Comparison of ENCODE assay signal across 8 cellular contexts in the genomic region with DNA sequence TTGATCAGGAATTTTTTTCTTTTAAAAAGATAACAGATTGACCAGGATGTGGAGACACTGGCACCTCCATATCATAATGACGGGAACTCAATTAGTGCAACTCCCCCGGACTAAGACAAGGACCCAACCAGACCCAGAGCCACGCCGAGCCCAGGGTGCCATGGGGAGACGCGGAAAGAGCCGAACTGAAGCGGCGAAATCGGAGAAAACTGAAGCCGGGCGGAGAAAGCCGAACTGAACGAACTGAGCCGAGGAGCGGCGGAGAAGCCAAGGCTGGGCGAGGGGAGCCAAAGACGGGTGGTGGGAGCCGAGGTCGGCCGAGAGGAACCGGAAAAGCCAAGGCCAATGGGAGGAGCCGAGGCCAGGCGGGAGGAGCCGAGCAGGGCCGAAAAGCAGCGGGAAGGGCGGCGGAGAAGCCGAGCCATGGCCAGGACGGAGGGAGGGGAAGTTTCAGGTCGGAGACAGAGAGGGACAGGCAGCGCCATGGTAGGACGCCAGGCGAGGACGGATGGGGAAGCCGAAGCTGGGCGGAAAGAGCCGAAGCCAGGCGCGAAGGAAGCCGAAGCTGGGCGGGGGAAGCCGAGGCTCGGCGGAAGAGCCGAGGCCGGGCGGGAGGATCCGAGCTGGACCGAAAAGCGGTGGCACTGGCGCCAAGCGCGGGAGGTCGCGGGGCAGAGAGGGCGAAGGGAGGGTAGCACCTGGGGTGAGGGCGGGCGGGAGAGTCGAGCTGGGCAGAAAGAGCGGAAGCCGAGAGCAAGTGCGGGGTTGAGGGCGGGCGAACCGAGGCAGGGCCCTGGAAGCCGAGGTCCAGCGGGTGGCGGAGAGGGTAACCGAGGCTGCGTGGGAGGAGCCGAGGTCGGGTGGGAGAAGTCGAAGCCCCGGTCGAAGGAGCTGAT. TPM values are rescaled to one million over a fixed set of nuclear protein-coding genes. Genes with fewer than 3 reads are reported as not detected.
DNase-seq lines count a peak whose midpoint lies in the region; ATAC-seq and TF ChIP-seq lines count a peak whose summit lies in the region.

No MANE protein-coding gene starts in this region.

- TF ChIP-seq CTCF in C4-2B (conservative IDR thresholded peaks at IDR 0.05), result no peak
- TF ChIP-seq CTCF in left lung (IDR thresholded peaks at IDR 0.05), result no peak

- H3K4me3 ChIP-seq in left lung, result peak overlapping the region; percentile 38 to 61

- intact Hi-C loops in left lung (cut with DNase I), result no loop called here

- H3K27ac ChIP-seq in C4-2B (peak overlapping the region; percentile 79), left lung (peak overlapping the region; percentile 94)

- peaks cover 0 to 11% of the 10 kb centered on the region in 2 donors for H3K4me1 ChIP-seq in left lung

- H3K27me3 ChIP-seq in left lung, result no peaks in the 10 kb centered on the region

- H3K36me3 ChIP-seq in left lung, result no peaks in the 10 kb centered on the region

- ATAC-seq in GM19351 (IDR thresholded peaks at IDR 0.05; ENCODE audit: unreplicated experiment) (peak; percentile 83), HG03469 (IDR thresholded peaks at IDR 0.05; ENCODE audit: unreplicated experiment) (peak; percentile 60), left lung (peak; percentile 95)

- peaks cover 0 to 39% of the 10 kb centered on the region in 2 donors for H3K9me3 ChIP-seq in left lung

- DNase-seq in NCI-H526 treated with DMSO at 0.1 percent for 48 hours (lab: John Stamatoyannopoulos, UW) (peak; percentile 71), dedifferentiated amniotic fluid mesenchymal stem cell (ENCODE audit: extremely low spot score) (peak; percentile 93), left lung (peak; percentile 91 to 95)
- DNase-seq in activated CD4-positive, alpha-beta T cell treated with anti-CD3 and anti-CD28 coated beads, Interleukin-2, amount 50 U/mL, for 1 hour, result peak; percentile 88
- peak; percentile 89 to 91 for DNase-seq in stimulated activated CD4-positive, alpha-beta T cell treated with anti-CD3 and anti-CD28 coated beads, Interleukin-2, amount 100 ng/mL, for 24 hours

RNA-seq across cellular contexts. Expression of a gene that starts 29.4 kb away (rescaled TPM):
- 10 to 100 TPM in 1 of 2 donors, 1 to 10 TPM in 1; 7.8 to 10.5 TPM for total RNA-seq in left lung

RNA-seq across cellular contexts. Expression of a gene that starts 40.5 kb away (rescaled TPM):
- total RNA-seq in left lung, result not detected

RNA-seq across cellular contexts. Expression of a gene that starts 49.8 kb away (rescaled TPM):
- not detected for total RNA-seq in left lung

RNA-seq across cellular contexts. Expression of a gene that starts 59.0 kb away (rescaled TPM):
- not detected for total RNA-seq in left lung

Comparison
In these comparisons a context has a peak if more than half of its experiments do, and no peak if none do; other contexts are left out.
1. Peak in every context shown above with its lines: DNase-seq, ATAC-seq, H3K4me3 ChIP-seq and H3K27ac ChIP-seq.